ENCODE assay signal across 1 cellular context in genomic region chr18:70446063-70446462, GRCh38.
TF ChIP-seq lines count a peak whose summit lies in the region.

No MANE protein-coding gene starts in this region.

TF ChIP-seq in HepG2, 621 proteins besides CTCF, POLR2A, EP300 and RAD21 (continued from another document):
- TF ChIP-seq ZNF740 (CRISPR knock-in tag; IDR thresholded peaks at IDR 0.05), result no peak
- no peak for TF ChIP-seq HNRNPL (IDR thresholded peaks at IDR 0.05; ENCODE audit: low read depth, low read length)
- no peak for TF ChIP-seq ZSCAN9 (CRISPR knock-in tag; IDR thresholded peaks at IDR 0.05; ENCODE audit: borderline replicate concordance)
- TF ChIP-seq THAP7 (CRISPR knock-in tag; IDR thresholded peaks at IDR 0.05), result no peak
